In genomic region chr5:71905804-71906711, GRCh38 we compare ENCODE assay signal across 1 cellular context.
TF ChIP-seq lines count a peak whose summit lies in the region.

No MANE protein-coding gene starts in this region.

TF ChIP-seq in SK-N-SH treated with all-trans-retinoic acid at 6 μM for 48 hours, 23 proteins besides CTCF, POLR2A, EP300 and RAD21 (continued from another document):
- no peak for TF ChIP-seq CSRNP3 (CRISPR knock-in tag; IDR thresholded peaks at IDR 0.05)
- no peak for TF ChIP-seq CSDC2 (CRISPR knock-in tag; IDR thresholded peaks at IDR 0.05)
- no peak for TF ChIP-seq OSR1 (CRISPR knock-in tag; IDR thresholded peaks at IDR 0.05)
TF ChIP-seq in SK-N-SH treated with all-trans-retinoic acid at 6 μM for 48 hours: peak in this region for 0.
